In genomic region chr17:47733414-47734288, GRCh38 we compare ENCODE assay signal across 1 cellular context.
TF ChIP-seq lines count a peak whose summit lies in the region.

No MANE protein-coding gene starts in this region.

TF ChIP-seq in HEK293, 187 proteins besides CTCF, POLR2A, EP300 and RAD21 (continued from another document):
- TF ChIP-seq ZBTB10 (tag by site-specific recombination; IDR thresholded peaks at IDR 0.05) (no peak), ZNF112 (tag by site-specific recombination; IDR thresholded peaks at IDR 0.05) (no peak), ZBTB1 (tag by site-specific recombination; IDR thresholded peaks at IDR 0.05) (no peak), ZSCAN18 (tag by site-specific recombination; IDR thresholded peaks at IDR 0.05) (no peak), KLF10 (tag by site-specific recombination; IDR thresholded peaks at IDR 0.05) (no peak), ZNF501 (tag by site-specific recombination; IDR thresholded peaks at IDR 0.05) (no peak)
